Comparison of ENCODE assay signal across 20 cellular contexts in genomic region chr7:142563470-142563869, GRCh38.
A peak's percentile ranks its signal among the peaks of the same experiment; 100 is the strongest.
DNase-seq lines count a peak whose midpoint lies in the region; ATAC-seq lines count a peak whose summit lies in the region.
"Had no signal": no experiment of that assay in that cellular context is flagged by ENCODE, and none has a peak within 500 bp of the region (broad histone marks: within the 10 kb centered on the region; RNA-seq: fewer than 3 reads in every experiment).

No MANE protein-coding gene starts in this region.

- H3K9me3 Mint-ChIP-seq in activated T-cell treated with anti-CD3 and anti-CD28 coated beads, Interleukin-2, amount 50 U/mL, for 24 hours = no peaks in the 10 kb centered on the region
- no peaks in the 10 kb centered on the region for H3K9me3 Mint-ChIP-seq in activated naive CD8-positive, alpha-beta T cell treated with anti-CD3 and anti-CD28 coated beads, Interleukin-2, amount 50 U/mL, for 24 hours
- H3K9me3 Mint-ChIP-seq: activated B cell treated with CpG ODN at 0.5 μM for 24 hours had no signal

- intact Hi-C loops in left ventricle myocardium superior (cut with micrococcal nuclease) = no loop called here

- H3K27me3 Mint-ChIP-seq in activated T-cell treated with anti-CD3 and anti-CD28 coated beads, Interleukin-2, amount 50 U/mL, for 24 hours = peaks cover 14% of the 10 kb centered on the region
- H3K27me3 Mint-ChIP-seq in activated naive CD8-positive, alpha-beta T cell treated with anti-CD3 and anti-CD28 coated beads, Interleukin-2, amount 50 U/mL, for 24 hours = peaks cover 6% of the 10 kb centered on the region

- no peak for ATAC-seq in activated naive CD8-positive, alpha-beta T cell treated with anti-CD3 and anti-CD28 coated beads, Interleukin-2, amount 50 U/mL, for 24 hours
- ATAC-seq in HG02938 (IDR thresholded peaks at IDR 0.05; ENCODE audit: unreplicated experiment) = no peak
- ATAC-seq in left ventricle myocardium superior = no peak
- ATAC-seq: T-helper 17 cell, upper lobe of right lung had no signal

- no peak for DNase-seq in activated T-cell treated with anti-CD3 and anti-CD28 coated beads, Interleukin-2, amount 50 U/mL, for 24 hours
- DNase-seq in activated T-cell treated with anti-CD3 and anti-CD28 coated beads for 4 hours (no peak), LHCN-M2 (ENCODE audit: low read depth) (peak; percentile 59), putamen (ENCODE audit: low spot score) (peak; percentile 40), left ventricle myocardium superior (no peak), SHP77 treated with DMSO at 0.1 percent for 48 hours (lab: John Stamatoyannopoulos, UW) (no peak)
- no peak for DNase-seq in activated naive CD8-positive, alpha-beta T cell treated with anti-CD3 and anti-CD28 coated beads, Interleukin-2, amount 50 U/mL, for 24 hours
- DNase-seq: ACHN; activated B cell treated with CpG ODN at 0.5 μM for 24 hours; activated CD8-positive, alpha-beta memory T cell treated with anti-CD3 and anti-CD28 coated beads, Interleukin-2, amount 50 U/mL, for 48 hours; activated naive CD4-positive, alpha-beta T cell treated with Interleukin-2 at 50 U/mL for 16 hours; glutamatergic neuron; NCI-H187; NCI-H446; ovary; right lobe of liver; stimulated activated CD4-positive, alpha-beta T cell treated with anti-CD3 and anti-CD28 coated beads, Interleukin-2, amount 100 ng/mL, for 24 hours; T-helper 17 cell; upper lobe of right lung had no signal

- peak overlapping the region; percentile 46 for H3K4me3 Mint-ChIP-seq in activated T-cell treated with anti-CD3 and anti-CD28 coated beads, Interleukin-2, amount 50 U/mL, for 24 hours
- peak overlapping the region; percentile 0 for H3K4me3 Mint-ChIP-seq in activated naive CD8-positive, alpha-beta T cell treated with anti-CD3 and anti-CD28 coated beads, Interleukin-2, amount 50 U/mL, for 24 hours
- H3K4me3 Mint-ChIP-seq: activated B cell treated with CpG ODN at 0.5 μM for 24 hours, T-helper 17 cell had no signal

- no peaks in the 10 kb centered on the region for H3K36me3 Mint-ChIP-seq in activated T-cell treated with anti-CD3 and anti-CD28 coated beads, Interleukin-2, amount 50 U/mL, for 24 hours (ENCODE audit: low read depth)
- no peaks in the 10 kb centered on the region for H3K36me3 Mint-ChIP-seq in activated naive CD8-positive, alpha-beta T cell treated with anti-CD3 and anti-CD28 coated beads, Interleukin-2, amount 50 U/mL, for 24 hours (ENCODE audit: low read depth)

- H3K4me1 Mint-ChIP-seq in activated T-cell treated with anti-CD3 and anti-CD28 coated beads, Interleukin-2, amount 50 U/mL, for 24 hours (ENCODE audit: low read depth) = peaks cover 2% of the 10 kb centered on the region
- peaks cover 6% of the 10 kb centered on the region for H3K4me1 Mint-ChIP-seq in activated naive CD8-positive, alpha-beta T cell treated with anti-CD3 and anti-CD28 coated beads, Interleukin-2, amount 50 U/mL, for 24 hours
- H3K4me1 Mint-ChIP-seq: activated B cell treated with CpG ODN at 0.5 μM for 24 hours had no signal

- no peak overlapping the region for H3K27ac Mint-ChIP-seq in activated T-cell treated with anti-CD3 and anti-CD28 coated beads, Interleukin-2, amount 50 U/mL, for 24 hours
- no peak overlapping the region for H3K27ac Mint-ChIP-seq in activated naive CD8-positive, alpha-beta T cell treated with anti-CD3 and anti-CD28 coated beads, Interleukin-2, amount 50 U/mL, for 24 hours
- H3K27ac Mint-ChIP-seq: activated B cell treated with CpG ODN at 0.5 μM for 24 hours, T-helper 17 cell had no signal

Comparison
In these comparisons a context has a peak if more than half of its experiments do, and no peak if none do; other contexts are left out.
1. DNase-seq: peak in LHCN-M2 (single experiment) and putamen (single experiment); none in activated T-cell treated with anti-CD3 and anti-CD28 coated beads, Interleukin-2, amount 50 U/mL, for 24 hours (single experiment), activated T-cell treated with anti-CD3 and anti-CD28 coated beads for 4 hours (single experiment), activated naive CD8-positive, alpha-beta T cell treated with anti-CD3 and anti-CD28 coated beads, Interleukin-2, amount 50 U/mL, for 24 hours (single experiment), left ventricle myocardium superior (single experiment) and SHP77 treated with DMSO at 0.1 percent for 48 hours (single experiment).